ENCODE assay signal across 15 cellular contexts in genomic region chr21:41725421-41726021, GRCh38. TPM values are rescaled to one million over a fixed set of nuclear protein-coding genes. Genes with fewer than 3 reads are reported as not detected.
DNase-seq lines count a peak whose midpoint lies in the region; TF ChIP-seq lines count a peak whose summit lies in the region.
"Had no signal": no experiment of that assay in that cellular context is flagged by ENCODE, and none has a peak within 500 bp of the region (broad histone marks: within the 10 kb centered on the region; RNA-seq: fewer than 3 reads in every experiment).

No MANE protein-coding gene starts in this region.

- H3K4ac ChIP-seq in neuronal stem cell (ENCODE audit: low read length): peak overlapping the region; percentile 91

- no peak overlapping the region for H2AK5ac ChIP-seq in neuronal stem cell (ENCODE audit: low read depth, low read length)

- peak overlapping the region; percentile 74 for H3K23ac ChIP-seq in neuronal stem cell (ENCODE audit: low read depth, low read length, poor library complexity)

- H3K27me3 ChIP-seq in PC-9 (ENCODE audit: insufficient read depth, low read depth): no peaks in the 10 kb centered on the region
- H3K27me3 ChIP-seq in esophagus muscularis mucosa: peaks cover 0 to 79% (median 4%) of the 10 kb centered on the region in 4 donors
- H3K27me3 ChIP-seq in neuronal stem cell (ENCODE audit: control insufficient read depth in 3 of 3, insufficient read depth in 3 of 3, low read depth in 1 of 3, low read length in 3 of 3): peaks cover 3 to 25% (median 16%) of the 10 kb centered on the region in 3 experiments

- CTCF ChIA-PET in PC-9 (lab: Charles Lee): no interaction called here

- POLR2A ChIA-PET in PC-9 (lab: Charles Lee; ENCODE audit: unreplicated experiment): no interaction called here

- peak overlapping the region; percentile 93 for H3K27ac ChIP-seq in PC-9
- H3K27ac ChIP-seq in esophagus muscularis mucosa (replicated peaks in 1 of 4): no peak overlapping the region
- no peak overlapping the region for H3K27ac ChIP-seq in neuronal stem cell (replicated peaks; ENCODE audit: low read length)
- H3K27ac ChIP-seq: stomach had no signal

- H2BK5ac ChIP-seq in neuronal stem cell (ENCODE audit: low read length): no peak overlapping the region

- no peaks in the 10 kb centered on the region for H4K20me1 ChIP-seq in PC-9 (ENCODE audit: insufficient read depth)

- intact Hi-C loops in PC-9 (cut with micrococcal nuclease; ENCODE audit: unreplicated experiment): loop anchor here (2.0 kb wide), 2 partner anchors 33 to 61 kb away; no protein-coding TSS in a partner anchor
- intact Hi-C loops in esophagus muscularis mucosa (cut with DNase I): no loop called here

- H3K4me3 ChIP-seq in PC-9: no peak overlapping the region
- H3K4me3 ChIP-seq in esophagus muscularis mucosa: peak overlapping the region; percentile 2 to 22 (median 20)
- H3K4me3 ChIP-seq in neuronal stem cell (ENCODE audit: low read length in 2 of 2): peak overlapping the region in 1 of 2 donors; percentile 61

- no peaks in the 10 kb centered on the region for H3K9me2 ChIP-seq in PC-9 (ENCODE audit: insufficient read depth)

- H3K79me1 ChIP-seq in neuronal stem cell (ENCODE audit: low read depth, low read length): no peaks in the 10 kb centered on the region

- in situ Hi-C loops in ACHN (cut with HindIII; ENCODE audit: low pct_ligation_motif_present, low pct_unique_long_range_greater_than_20kb, low sequenced_read_pairs): no loop called here

- H3K4me2 ChIP-seq in PC-9 (peak overlapping the region; percentile 66), neuronal stem cell (ENCODE audit: insufficient read depth, low read length, poor library complexity, severe bottlenecking) (peak overlapping the region; percentile 71)

- 0 out of 2 replicates have a peak, but pooled peaks cover 4% of the 10 kb centered on the region for H3K79me2 ChIP-seq in PC-9 (ENCODE audit: low read depth)

- no TSS peak for BruUV-seq in PC-9 (replicated peaks; lab: Mats Ljungman, UMichigan)

- H2BK120ac ChIP-seq in neuronal stem cell (ENCODE audit: low read depth, low read length): no peak overlapping the region

- peak overlapping the region; percentile 52 for H3K9ac ChIP-seq in neuronal stem cell (ENCODE audit: low read depth, low read length, poor library complexity)

- H3F3A ChIP-seq in PC-9 (ENCODE audit: insufficient read depth, low read depth): peaks cover 40% of the 10 kb centered on the region

- H2BK12ac ChIP-seq in neuronal stem cell (ENCODE audit: low read length): peak overlapping the region; percentile 60

- TF ChIP-seq POLR2A in esophagus muscularis mucosa (IDR thresholded peaks at IDR 0.05; ENCODE audit: low read depth): no peak

- no peak for TF ChIP-seq EP300 in esophagus muscularis mucosa (IDR thresholded peaks at IDR 0.05)

- H2BK15ac ChIP-seq in neuronal stem cell (ENCODE audit: low read length): peak overlapping the region; percentile 90

- peak overlapping the region; percentile 51 for H3K14ac ChIP-seq in neuronal stem cell (ENCODE audit: low read length)

- peak overlapping the region; percentile 96 for H3K18ac ChIP-seq in neuronal stem cell (ENCODE audit: low read length)

- H3K9me3 ChIP-seq in PC-9 (ENCODE audit: insufficient read depth, low read depth): no peaks in the 10 kb centered on the region
- no peaks in the 10 kb centered on the region for H3K9me3 ChIP-seq in esophagus muscularis mucosa
- H3K9me3 ChIP-seq in neuronal stem cell (replicated peaks in 1 of 2; ENCODE audit: control insufficient read depth in 2 of 2, insufficient read depth in 1 of 2, low read depth in 1 of 2, low read length in 2 of 2): no peaks in the 10 kb centered on the region
- H3K9me3 ChIP-seq: stomach had no signal

- DNase-seq in ELF-1 (ENCODE audit: low read depth, low spot score): peak; percentile 44
- no peak for DNase-seq in PC-9
- no peak for DNase-seq in esophagus muscularis mucosa (ENCODE audit: extremely low spot score)
- DNase-seq in neuronal stem cell (ENCODE audit: low spot score): no peak
- DNase-seq in NCI-H1105 treated with DMSO at 0.1 percent for 48 hours (lab: John Stamatoyannopoulos, UW): no peak
- DNase-seq in NCI-H187 treated with DMSO at 0.1 percent for 48 hours (lab: John Stamatoyannopoulos, UW): no peak
- DNase-seq in T1000 (lab: John Stamatoyannopoulos, UW): no peak
- no peak for DNase-seq in ACHN
- DNase-seq: activated CD4-positive, alpha-beta memory T cell treated with anti-CD3 and anti-CD28 coated beads for 36 hours; anterior cingulate cortex; NCI-H1092; NK-92 treated with Interleukin-12 subunit alpha and Interleukin-12 subunit beta, amount 100 ng/mL, for 24 hours; SHP77 treated with DMSO at 0.1 percent for 48 hours; stimulated activated CD4-positive, alpha-beta T cell treated with anti-CD3 and anti-CD28 coated beads, Interleukin-12 subunit alpha, Interleukin-12 subunit beta, amount 100 ng/mL, for 4 hours; stomach had no signal

- H3K36me3 ChIP-seq in PC-9 (ENCODE audit: low read depth) (no peaks in the 10 kb centered on the region), esophagus muscularis mucosa (no peaks in the 10 kb centered on the region), neuronal stem cell (replicated peaks in 1 of 2; ENCODE audit: control insufficient read depth in 2 of 2, insufficient read depth in 2 of 2, low read length in 2 of 2) (no peaks in the 10 kb centered on the region)
- H3K36me3 ChIP-seq: stomach had no signal

- 25% methylated on average over 28 of the region's 32 CpGs for WGBS in esophagus muscularis mucosa
- WGBS in neuronal stem cell (ENCODE audit: extremely low coverage in 2 of 2, insufficient read length in 2 of 2, insufficient replicate concordance in 1 of 2), 2 donors: no CpG with 5 or more reads among the region's 32 CpGs

- peak overlapping the region; percentile 23 for H4K8ac ChIP-seq in neuronal stem cell (ENCODE audit: low read depth, low read length)

- H3K4me1 ChIP-seq in PC-9 (replicated peaks; ENCODE audit: insufficient read depth) (peaks cover 65% of the 10 kb centered on the region), esophagus muscularis mucosa (peaks cover 0 to 17% (median 16%) of the 10 kb centered on the region in 4 donors), neuronal stem cell (ENCODE audit: control insufficient read depth in 2 of 2, insufficient read depth in 1 of 2, low read depth in 1 of 2, low read length in 2 of 2) (peaks cover 0 to 11% of the 10 kb centered on the region in 2 donors)

- H2AFZ ChIP-seq in PC-9: no peak overlapping the region
- peak overlapping the region; percentile 45 for H2AFZ ChIP-seq in neuronal stem cell (ENCODE audit: low read length)

- TF ChIP-seq CTCF in PC-9 (conservative IDR thresholded peaks at IDR 0.05): no peak
- TF ChIP-seq CTCF in esophagus muscularis mucosa (IDR thresholded peaks at IDR 0.05): no peak

- peak overlapping the region; percentile 75 for H4K91ac ChIP-seq in neuronal stem cell (ENCODE audit: low read depth, low read length, poor library complexity)

RNA-seq across cellular contexts. Expression of gene RIPK4, which starts 41.3 kb away (rescaled TPM):
- total RNA-seq in PC-9 (2021) (30.1 and 39.3 TPM in 2 replicates), esophagus muscularis mucosa (1 to 10 TPM in 2 of 4 donors, under 1 TPM in 2; 0.91 to 1.7 (median 1.1) TPM)
- polyA plus RNA-seq in neuronal stem cell (2013, experiment 1 of 2): 0.47 TPM
- 0.46 TPM for polyA plus RNA-seq in neuronal stem cell (2013, experiment 2 of 2)

Comparison
In these comparisons a context has a peak if more than half of its experiments do, and no peak if none do; other contexts are left out.
1. RNA of gene RIPK4, which starts 41.3 kb away (total RNA-seq): 30.1 to 39.3 TPM in PC-9; 0.91 to 1.7 TPM in esophagus muscularis mucosa; every median in the first group is over 10 times any median in the second.